10 cellular contexts compared by ENCODE assay signal in genomic region chr4:98448923-98449322, GRCh38.
DNase-seq lines count a peak whose midpoint lies in the region; ATAC-seq and TF ChIP-seq lines count a peak whose summit lies in the region.
"Had no signal": no experiment of that assay in that cellular context is flagged by ENCODE, and none has a peak within 500 bp of the region (broad histone marks: within the 10 kb centered on the region; RNA-seq: fewer than 3 reads in every experiment).

No MANE protein-coding gene starts in this region.

- peak; percentile 17 for DNase-seq in DMS 273 treated with DMSO at 0.1 percent for 48 hours (lab: John Stamatoyannopoulos, UW)
- DNase-seq in foreskin keratinocyte, result peak; percentile 42 to 50
- DNase-seq in vagina (ENCODE audit: extremely low spot score in 2 of 2), result no peak
- no peak for DNase-seq in HAP-1 (ENCODE audit: low spot score in 2 of 2)
- no peak for DNase-seq in effector CD4-positive, alpha-beta T cell
- DNase-seq: NCI-H345; stimulated activated naive CD4-positive, alpha-beta T cell treated with Interleukin-2 at 50 U/mL for 16 hours had no signal

- intact Hi-C loops in vagina (cut with DNase I), result no loop called here

- in situ Hi-C loops in HAP-1 (cut with MboI; ENCODE audit: low sequenced_read_pairs), result no loop called here

- no peak for TF ChIP-seq POLR2A in vagina (IDR thresholded peaks at IDR 0.05)

- ATAC-seq in GM19025 (IDR thresholded peaks at IDR 0.05; ENCODE audit: low read depth, unreplicated experiment) (peak; percentile 36), foreskin keratinocyte (peak; percentile 29), GM21737 (IDR thresholded peaks at IDR 0.05; ENCODE audit: unreplicated experiment) (no peak)

- H4K20me1 ChIP-seq in Loucy (ENCODE audit: insufficient read depth, low read length, poor library complexity, severe bottlenecking), result no peaks in the 10 kb centered on the region

- peaks cover 10% of the 10 kb centered on the region; the same call in 1 of the 2 replicates for H3F3A ChIP-seq in Loucy (ENCODE audit: low read depth)

- H3K9me3 ChIP-seq in Loucy (ENCODE audit: insufficient read depth, low read depth, low read length), result peaks cover 6% of the 10 kb centered on the region; the same call in 1 of the 2 replicates
- H3K9me3 ChIP-seq in vagina, result no peaks in the 10 kb centered on the region
- no peaks in the 10 kb centered on the region for H3K9me3 ChIP-seq in HAP-1

- H3K4me3 ChIP-seq in Loucy (ENCODE audit: low read length, poor library complexity, severe bottlenecking), result peak overlapping the region; percentile 52
- H3K4me3 ChIP-seq in vagina, result no peak overlapping the region
- no peak overlapping the region for H3K4me3 ChIP-seq in HAP-1

- no peaks in the 10 kb centered on the region for H3K79me2 ChIP-seq in Loucy (ENCODE audit: insufficient read depth, low read length)

- peaks cover 58% of the 10 kb centered on the region for H3K4me1 ChIP-seq in Loucy (ENCODE audit: insufficient read depth, low read length, poor library complexity, severe bottlenecking)
- peaks cover 30% of the 10 kb centered on the region for H3K4me1 ChIP-seq in foreskin keratinocyte
- H3K4me1 ChIP-seq in vagina, result no peaks in the 10 kb centered on the region
- no peaks in the 10 kb centered on the region for H3K4me1 ChIP-seq in HAP-1

- H3K9ac ChIP-seq in Loucy (ENCODE audit: low read depth, low read length, poor library complexity, severe bottlenecking), result peak overlapping the region; percentile 63

- no peaks in the 10 kb centered on the region for H3K9me2 ChIP-seq in Loucy (replicated peaks; ENCODE audit: low read depth, low read length)

- H3K36me3 ChIP-seq in Loucy (ENCODE audit: insufficient read depth, low read length) (peaks cover 3% of the 10 kb centered on the region; the same call in 1 of the 2 replicates), vagina (no peaks in the 10 kb centered on the region), HAP-1 (replicated peaks) (no peaks in the 10 kb centered on the region)

- no peak for TF ChIP-seq CTCF in Loucy (conservative IDR thresholded peaks at IDR 0.05; ENCODE audit: low read length)
- TF ChIP-seq CTCF in foreskin keratinocyte (conservative IDR thresholded peaks at IDR 0.05), result no peak
- no peak for TF ChIP-seq CTCF in vagina (IDR thresholded peaks at IDR 0.05)

- no peaks in the 10 kb centered on the region for H3K27me3 ChIP-seq in Loucy (ENCODE audit: insufficient read depth, low read length, poor library complexity, severe bottlenecking)
- no peaks in the 10 kb centered on the region for H3K27me3 ChIP-seq in foreskin keratinocyte
- no peaks in the 10 kb centered on the region for H3K27me3 ChIP-seq in vagina
- no peaks in the 10 kb centered on the region for H3K27me3 ChIP-seq in HAP-1 (ENCODE audit: low read depth)

- H3K4me2 ChIP-seq in Loucy (ENCODE audit: low read depth, low read length, poor library complexity, severe bottlenecking), result peak overlapping the region; percentile 67

- no peak overlapping the region for H2AFZ ChIP-seq in Loucy (ENCODE audit: low read length)

- H3K27ac ChIP-seq in foreskin keratinocyte (no peak overlapping the region), vagina (no peak overlapping the region)

Comparison
In these comparisons a context has a peak if more than half of its experiments do, and no peak if none do; other contexts are left out.
1. DNase-seq: peak in DMS 273 treated with DMSO at 0.1 percent for 48 hours (single experiment) and foreskin keratinocyte (2 of 2); none in vagina (0 of 2), HAP-1 (0 of 2) and effector CD4-positive, alpha-beta T cell (single experiment).